In genomic region chr4:76948441-76949292, GRCh38 we compare ENCODE assay signal across 1 cellular context.
TF ChIP-seq lines count a peak whose summit lies in the region.

No MANE protein-coding gene starts in this region.

TF ChIP-seq in H1, 55 proteins besides CTCF, POLR2A, EP300 and RAD21 (continued from another document):
- peak; percentile 71 for TF ChIP-seq CTBP2 (IDR thresholded peaks at IDR 0.05; ENCODE audit: borderline replicate concordance, insufficient read depth, insufficient read length, low read length)
- peak; percentile 32 for TF ChIP-seq EZH2 (IDR thresholded peaks at IDR 0.05; ENCODE audit: low read depth, low read length, severe bottlenecking)
- peak; percentile 75 for TF ChIP-seq KDM4A (IDR thresholded peaks at IDR 0.05; ENCODE audit: low read depth, low read length, severe bottlenecking)
TF ChIP-seq in H1: peak in this region for 8.
